Comparison of ENCODE assay signal across 32 cellular contexts in genomic region chr9:31715250-31715649, GRCh38.
DNase-seq lines count a peak whose midpoint lies in the region; ATAC-seq, FAIRE-seq and TF ChIP-seq lines count a peak whose summit lies in the region.
"Had no signal": no experiment of that assay in that cellular context is flagged by ENCODE, and none has a peak within 500 bp of the region (broad histone marks: within the 10 kb centered on the region; RNA-seq: fewer than 3 reads in every experiment).

No MANE protein-coding gene starts in this region.

- no peaks in the 10 kb centered on the region for H3K36me3 ChIP-seq in adipocyte (ENCODE audit: control insufficient read depth, insufficient read depth, low read length, severe bottlenecking)
- no peaks in the 10 kb centered on the region for H3K36me3 ChIP-seq in left lung
- no peaks in the 10 kb centered on the region for H3K36me3 ChIP-seq in transverse colon
- H3K36me3 ChIP-seq: brain microvascular endothelial cell, HAP-1, upper lobe of right lung had no signal

- peak; percentile 54 for ATAC-seq in left lung
- ATAC-seq: K562; left colon; natural killer cell treated with Interleukin-12 subunit alpha and Interleukin-12 subunit beta and Interleukin-15 and Interleukin-18, amount 100 ng/mL, for 72 hours; PC-3; SK-N-SH treated with all-trans-retinoic acid at 6 μM for 48 hours; T-helper 17 cell; upper lobe of right lung had no signal

- intact Hi-C loops in left lung (cut with DNase I): no loop called here
- intact Hi-C loops in transverse colon (cut with DNase I; ENCODE audit: low total_unique reads): no loop called here

- no peaks in the 10 kb centered on the region for H3K36me3 Mint-ChIP-seq in mesothelial cell of epicardium
- H3K36me3 Mint-ChIP-seq: activated naive CD8-positive, alpha-beta T cell treated with anti-CD3 and anti-CD28 coated beads for 36 hours; CD8-positive, alpha-beta memory T cell; natural killer cell treated with Interleukin-12 subunit alpha and Interleukin-12 subunit beta and Interleukin-15 and Interleukin-18, amount 100 ng/mL, for 72 hours had no signal

- FAIRE-seq in frontal cortex (lab: Jason Lieb, UNC): no peak
- FAIRE-seq: K562 had no signal

- 27 to 50% methylated on average over 2 to 4 of the region's 4 CpGs for WGBS in transverse colon (ENCODE audit: low coverage in 1 of 2), 2 donors

- DNase-seq in D341Med (ENCODE audit: low spot score): peak; percentile 42
- DNase-seq in LHCN-M2 (ENCODE audit: low read depth): peak; percentile 88
- peak; percentile 6 for DNase-seq in adipocyte (ENCODE audit: low read depth)
- no peak for DNase-seq in left lung
- DNase-seq in AML-193 (lab: John Stamatoyannopoulos, UW): no peak
- no peak for DNase-seq in frontal cortex (ENCODE audit: low spot score in 2 of 2)
- DNase-seq in transverse colon: no peak
- no peak for DNase-seq in mesothelial cell of epicardium (ENCODE audit: low spot score in 2 of 2, unreplicated experiment in 2 of 2)
- DNase-seq: activated CD4-positive, alpha-beta T cell treated with anti-CD3 and anti-CD28 coated beads for 4 hours; activated effector memory CD4-positive, alpha-beta T cell treated with anti-CD3 and anti-CD28 coated beads, Interleukin-2, amount 50 U/mL, for 16 hours; activated naive CD8-positive, alpha-beta T cell treated with anti-CD3 and anti-CD28 coated beads for 36 hours; brain microvascular endothelial cell; CD8-positive, alpha-beta memory T cell; effector CD4-positive, alpha-beta T cell; erythroblast; foreskin fibroblast; GDM1; left colon; MM.1S; NCI-H1417; NCI-H2029 treated with DMSO at 0.1 percent for 48 hours; NK-92 treated with Interleukin-12 subunit alpha and Interleukin-12 subunit beta, amount 100 ng/mL, for 24 hours; PC-3; stimulated activated CD4-positive, alpha-beta T cell treated with anti-CD3 and anti-CD28 coated beads, Interleukin-4, amount 100 ng/mL, for 1 hour; substantia nigra; T-helper 17 cell; upper lobe of right lung had no signal

- H3K4me1 Mint-ChIP-seq in mesothelial cell of epicardium: no peaks in the 10 kb centered on the region
- H3K4me1 Mint-ChIP-seq: activated naive CD8-positive, alpha-beta T cell treated with anti-CD3 and anti-CD28 coated beads for 36 hours; B cell; CD8-positive, alpha-beta memory T cell; T-helper 17 cell had no signal

- no peak overlapping the region for H3K9ac ChIP-seq in adipocyte (ENCODE audit: low read length)

- TF ChIP-seq CTCF in left lung (IDR thresholded peaks at IDR 0.05) (no peak), transverse colon (IDR thresholded peaks at IDR 0.05) (no peak), mesothelial cell of epicardium (IDR thresholded peaks at IDR 0.05; ENCODE audit: unreplicated experiment) (no peak)

- H3K27ac Mint-ChIP-seq in mesothelial cell of epicardium: no peak overlapping the region
- H3K27ac Mint-ChIP-seq: activated naive CD8-positive, alpha-beta T cell treated with anti-CD3 and anti-CD28 coated beads for 36 hours; B cell; CD8-positive, alpha-beta memory T cell; natural killer cell treated with Interleukin-12 subunit alpha and Interleukin-12 subunit beta and Interleukin-15 and Interleukin-18, amount 100 ng/mL, for 72 hours; T-helper 17 cell had no signal

- peaks cover 1% of the 10 kb centered on the region for H3K27me3 Mint-ChIP-seq in mesothelial cell of epicardium (ENCODE audit: low read depth)
- H3K27me3 Mint-ChIP-seq: activated naive CD8-positive, alpha-beta T cell treated with anti-CD3 and anti-CD28 coated beads for 36 hours; B cell; natural killer cell treated with Interleukin-12 subunit alpha and Interleukin-12 subunit beta and Interleukin-15 and Interleukin-18, amount 100 ng/mL, for 72 hours had no signal

- no peaks in the 10 kb centered on the region for H3K27me3 ChIP-seq in adipocyte (replicated peaks; ENCODE audit: control insufficient read depth, insufficient read depth, low read length)
- no peaks in the 10 kb centered on the region for H3K27me3 ChIP-seq in left lung
- no peaks in the 10 kb centered on the region for H3K27me3 ChIP-seq in transverse colon
- H3K27me3 ChIP-seq: brain microvascular endothelial cell, upper lobe of right lung had no signal

- no peaks in the 10 kb centered on the region for H3K9me3 ChIP-seq in adipocyte (ENCODE audit: control insufficient read depth, low read length)
- no peaks in the 10 kb centered on the region for H3K9me3 ChIP-seq in left lung
- no peaks in the 10 kb centered on the region for H3K9me3 ChIP-seq in transverse colon
- H3K9me3 ChIP-seq: HAP-1, upper lobe of right lung had no signal

- H3K4me1 ChIP-seq in adipocyte (ENCODE audit: control insufficient read depth, insufficient read depth, low read length): no peaks in the 10 kb centered on the region
- H3K4me1 ChIP-seq in left lung: no peaks in the 10 kb centered on the region
- no peaks in the 10 kb centered on the region for H3K4me1 ChIP-seq in transverse colon
- H3K4me1 ChIP-seq: HAP-1, upper lobe of right lung had no signal

- TF ChIP-seq EP300 in transverse colon (IDR thresholded peaks at IDR 0.05; ENCODE audit: low read depth): no peak

- H3K9me3 Mint-ChIP-seq in mesothelial cell of epicardium: no peaks in the 10 kb centered on the region
- H3K9me3 Mint-ChIP-seq: activated naive CD8-positive, alpha-beta T cell treated with anti-CD3 and anti-CD28 coated beads for 36 hours; CD8-positive, alpha-beta memory T cell; natural killer cell treated with Interleukin-12 subunit alpha and Interleukin-12 subunit beta and Interleukin-15 and Interleukin-18, amount 100 ng/mL, for 72 hours had no signal

- TF ChIP-seq POLR2A in transverse colon (IDR thresholded peaks at IDR 0.05): no peak

- H3K4me3 ChIP-seq in adipocyte (ENCODE audit: low read length): no peak overlapping the region
- H3K4me3 ChIP-seq in left lung: no peak overlapping the region
- H3K4me3 ChIP-seq in transverse colon: no peak overlapping the region
- H3K4me3 ChIP-seq: HAP-1, K562, upper lobe of right lung had no signal

- in situ Hi-C loops in transverse colon (cut with MboI; ENCODE audit: low pct_ligation_motif_present in 1 of 4, low pct_unique_long_range_greater_than_20kb in 1 of 4, low sequenced_read_pairs in 3 of 4): no loop called here

- H3K27ac ChIP-seq in left lung (no peak overlapping the region), transverse colon (no peak overlapping the region)
- H3K27ac ChIP-seq: brain microvascular endothelial cell, upper lobe of right lung had no signal

- no peak overlapping the region for H3K4me3 Mint-ChIP-seq in mesothelial cell of epicardium
- H3K4me3 Mint-ChIP-seq: activated naive CD8-positive, alpha-beta T cell treated with anti-CD3 and anti-CD28 coated beads for 36 hours; B cell; CD8-positive, alpha-beta memory T cell; natural killer cell treated with Interleukin-12 subunit alpha and Interleukin-12 subunit beta and Interleukin-15 and Interleukin-18, amount 100 ng/mL, for 72 hours; T-helper 17 cell had no signal

Comparison
In these comparisons a context has a peak if more than half of its experiments do, and no peak if none do; other contexts are left out.
1. DNase-seq: peak in D341Med (single experiment), LHCN-M2 (single experiment) and adipocyte (single experiment); none in left lung (0 of 2), AML-193 (0 of 2), frontal cortex (0 of 2), transverse colon (single experiment) and mesothelial cell of epicardium (0 of 2).